Comparison of ENCODE assay signal across 8 cellular contexts in genomic region chr10:30058570-30059132, GRCh38. TPM values are rescaled to one million over a fixed set of nuclear protein-coding genes. Genes with fewer than 3 reads are reported as not detected.
DNase-seq lines count a peak whose midpoint lies in the region; ATAC-seq and TF ChIP-seq lines count a peak whose summit lies in the region.

No MANE protein-coding gene starts in this region.

- in situ Hi-C loops in GM13977 (cut with MboI; ENCODE audit: low pct_unique_long_range_greater_than_20kb, low sequenced_read_pairs, unreplicated experiment), result no loop called here

- ATAC-seq in GM18909 (IDR thresholded peaks at IDR 0.05; ENCODE audit: poor library complexity, unreplicated experiment) (peak; percentile 12), T-cell (replicated peaks in 1 of 4) (peak in 2 of 4 experiments; percentile 24 to 32), left cardiac atrium (peak; percentile 61 to 69), sciatic nerve (peak; percentile 40), HG03521 (IDR thresholded peaks at IDR 0.05; ENCODE audit: unreplicated experiment) (no peak)

- H3K36me3 Mint-ChIP-seq in T-cell, result peaks cover 6% of the 10 kb centered on the region

- TF ChIP-seq CTCF in GM13977 (IDR thresholded peaks at IDR 0.05; ENCODE audit: extremely low read depth, insufficient read depth, missing control alignments), result no peak
- no peak for TF ChIP-seq CTCF in GM10248 (IDR thresholded peaks at IDR 0.05; ENCODE audit: control extremely low read depth, extremely low read depth, low read depth, missing control alignments)

- no peaks in the 10 kb centered on the region for H3K9me3 Mint-ChIP-seq in T-cell

- intact Hi-C loops in left cardiac atrium (cut with DNase I), result no loop called here
- intact Hi-C loops in sciatic nerve (cut with DNase I), result no loop called here

- H3K4me1 Mint-ChIP-seq in T-cell, result peaks cover 8 to 14% (median 14%) of the 10 kb centered on the region in 3 donors

- CTCF ChIA-PET in T-cell (lab: Charles Lee), result no interaction called here
- CTCF ChIA-PET in GM10248 (lab: Yijun Ruan, JAX), result no interaction called here

- POLR2A ChIA-PET in T-cell (lab: Charles Lee) (interaction anchor here in 1 of 2 donors (0.8 kb wide), 1 partner anchor 17 kb away, joined by 4 read pairs; no protein-coding TSS in a partner anchor), GM10248 (lab: Yijun Ruan, JAX) (no interaction called here)

- H3K4me3 Mint-ChIP-seq in T-cell, result peak overlapping the region; percentile 41 to 69 (median 53)

- DNase-seq in T-cell, result no peak
- no peak for DNase-seq in left cardiac atrium
- peak; percentile 62 for DNase-seq in sciatic nerve (ENCODE audit: low spot score)
- no peak for DNase-seq in NCI-H446 treated with DMSO at 0.1 percent for 48 hours (lab: John Stamatoyannopoulos, UW)
- DNase-seq in GM13977 (ENCODE audit: low spot score), result no peak
- DNase-seq in GM10248 (ENCODE audit: extremely low spot score), result no peak

- no peak overlapping the region for H3K27ac Mint-ChIP-seq in T-cell

- peaks cover 67 to 71% of the 10 kb centered on the region in 2 donors for H3K27me3 Mint-ChIP-seq in T-cell

RNA-seq across cellular contexts. Expression of gene JCAD, which starts 0.7 kb away (rescaled TPM):
- total RNA-seq in T-cell (under 1 TPM in 3 of 5 donors, not detected in 2; 0.06 to 0.32 (median 0.10) TPM), left cardiac atrium (10 to 100 TPM; 44.6 to 52.8 TPM), sciatic nerve (83.5 TPM)

Comparison
In these comparisons a context has a peak if more than half of its experiments do, and no peak if none do; other contexts are left out.
1. RNA of gene JCAD, which starts 0.7 kb away (total RNA-seq): 83.5 TPM in sciatic nerve (single experiment) and 44.6 to 52.8 TPM in left cardiac atrium; 0.06 to 0.32 TPM in T-cell; every median in the first group is over 10 times any median in the second.